In the genomic region with DNA sequence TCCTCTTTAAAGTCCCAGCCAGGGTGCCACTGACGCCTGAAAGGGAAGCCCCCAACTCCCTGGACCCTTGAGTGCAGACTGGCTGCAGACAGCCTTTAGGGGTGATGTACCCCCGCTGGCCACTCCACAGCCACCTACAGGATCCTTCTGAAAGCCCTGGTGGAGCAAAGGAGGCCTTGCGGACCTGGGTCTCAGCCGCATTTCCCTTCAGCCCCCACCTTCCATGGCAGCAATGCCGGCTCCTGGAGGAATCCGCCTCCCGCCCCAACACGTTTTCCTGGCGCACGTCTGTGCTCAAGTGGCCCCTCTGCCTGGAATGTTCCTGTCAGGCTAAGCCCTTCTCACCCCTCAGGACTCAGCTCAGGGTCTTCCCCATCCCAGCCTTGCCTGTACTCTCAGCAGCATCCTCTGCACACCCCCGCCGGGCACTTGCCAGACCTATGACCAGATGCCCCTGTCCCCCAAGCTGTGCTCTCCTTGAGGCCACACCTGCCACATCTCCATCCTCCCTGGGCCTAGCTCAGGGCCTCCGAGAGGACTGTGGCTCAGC, we compare ENCODE assay signal across 25 cellular contexts.
"Had no signal": no experiment of that assay in that cellular context is flagged by ENCODE, and none has a peak within 500 bp of the region (broad histone marks: within the 10 kb centered on the region; RNA-seq: fewer than 3 reads in every experiment).

No MANE protein-coding gene starts in this region.

- DNase-seq: dermis blood vessel endothelial cell; effector memory CD4-positive, alpha-beta T cell; foreskin melanocyte; mesenchymal stem cell; mucosa of descending colon; naive B cell; small intestine; stimulated activated CD4-positive, alpha-beta T cell treated with anti-CD3 and anti-CD28 coated beads, Interleukin-12 subunit alpha, Interleukin-12 subunit beta, amount 100 ng/mL, for 4 hours; stimulated activated CD4-positive, alpha-beta T cell treated with anti-CD3 and anti-CD28 coated beads, Interleukin-1b, Interleukin-23, amount 100 ng/mL, for 48 hours; stimulated activated CD4-positive, alpha-beta T cell treated with anti-CD3 and anti-CD28 coated beads, Interleukin-4, amount 100 ng/mL, for 1 hour; stimulated activated CD8-positive, alpha-beta memory T cell treated with anti-CD3 and anti-CD28 coated beads, Interleukin-4, amount 100 ng/mL, for 48 hours; stimulated activated naive CD4-positive, alpha-beta T cell; stimulated activated naive CD8-positive, alpha-beta T cell treated with anti-CD3 and anti-CD28 coated beads, Interleukin-15, amount 100 ng/mL, for 72 hours; transverse colon had no signal

- H3K9me3 Mint-ChIP-seq: mesothelial cell of epicardium; naive B cell; natural killer cell treated with Interleukin-12 subunit alpha and Interleukin-12 subunit beta and Interleukin-15 and Interleukin-18, amount 100 ng/mL, for 72 hours; neural crest cell; stimulated activated naive CD8-positive, alpha-beta T cell treated with anti-CD3 and anti-CD28 coated beads, Interleukin-15, amount 100 ng/mL, for 72 hours had no signal

- H3K36me3 Mint-ChIP-seq: mesothelial cell of epicardium; naive B cell; natural killer cell treated with Interleukin-12 subunit alpha and Interleukin-12 subunit beta and Interleukin-15 and Interleukin-18, amount 100 ng/mL, for 72 hours had no signal

- H3K36me3 ChIP-seq: neutrophil, right lobe of liver, transverse colon, vagina had no signal

- H3K4me3 Mint-ChIP-seq: mesothelial cell of epicardium; natural killer cell treated with Interleukin-12 subunit alpha and Interleukin-12 subunit beta and Interleukin-15 and Interleukin-18, amount 100 ng/mL, for 72 hours; neural crest cell; stimulated activated naive CD8-positive, alpha-beta T cell treated with anti-CD3 and anti-CD28 coated beads, Interleukin-15, amount 100 ng/mL, for 72 hours had no signal

- H3K27me3 Mint-ChIP-seq: naive B cell; natural killer cell treated with Interleukin-12 subunit alpha and Interleukin-12 subunit beta and Interleukin-15 and Interleukin-18, amount 100 ng/mL, for 72 hours; stimulated activated naive CD8-positive, alpha-beta T cell treated with anti-CD3 and anti-CD28 coated beads, Interleukin-15, amount 100 ng/mL, for 72 hours had no signal

- H3K27me3 ChIP-seq: esophagus muscularis mucosa, neutrophil, right lobe of liver, suprapubic skin, transverse colon, vagina had no signal

- H3K4me3 ChIP-seq: coronary artery, esophagus muscularis mucosa, mucosa of descending colon, right lobe of liver, suprapubic skin, transverse colon, vagina had no signal

- H3K4me1 ChIP-seq: esophagus muscularis mucosa, parathyroid adenoma, right lobe of liver, suprapubic skin, transverse colon had no signal

- H3K27ac ChIP-seq: coronary artery, esophagus muscularis mucosa, neutrophil, parathyroid adenoma, right lobe of liver, suprapubic skin, transverse colon, vagina had no signal

- ATAC-seq: left lobe of liver; mucosa of descending colon; natural killer cell treated with Interleukin-12 subunit alpha and Interleukin-12 subunit beta and Interleukin-15 and Interleukin-18, amount 100 ng/mL, for 72 hours; right lobe of liver; stimulated activated naive CD8-positive, alpha-beta T cell treated with anti-CD3 and anti-CD28 coated beads, Interleukin-15, amount 100 ng/mL, for 72 hours had no signal

- H3K9me3 ChIP-seq: esophagus muscularis mucosa, mucosa of descending colon, neutrophil, right lobe of liver, suprapubic skin, transverse colon, vagina had no signal

- H3K79me2 ChIP-seq: parathyroid adenoma had no signal

- H3K27ac Mint-ChIP-seq: mesothelial cell of epicardium; natural killer cell treated with Interleukin-12 subunit alpha and Interleukin-12 subunit beta and Interleukin-15 and Interleukin-18, amount 100 ng/mL, for 72 hours; stimulated activated naive CD8-positive, alpha-beta T cell treated with anti-CD3 and anti-CD28 coated beads, Interleukin-15, amount 100 ng/mL, for 72 hours had no signal

- H2AFZ ChIP-seq: parathyroid adenoma had no signal

- H3K4me1 Mint-ChIP-seq: naive B cell had no signal
